ENCODE assay signal across 1 cellular context in genomic region chr2:218852911-218853667, GRCh38.
TF ChIP-seq lines count a peak whose summit lies in the region.

No MANE protein-coding gene starts in this region.

TF ChIP-seq in HepG2, 621 proteins besides CTCF, POLR2A, EP300 and RAD21 (continued from another document and continues in another):
- TF ChIP-seq ZNF609 (CRISPR knock-in tag; IDR thresholded peaks at IDR 0.05; ENCODE audit: borderline replicate concordance) (no peak), RELA (CRISPR knock-in tag; IDR thresholded peaks at IDR 0.05) (no peak), ZNF83 (CRISPR knock-in tag; IDR thresholded peaks at IDR 0.05; ENCODE audit: borderline replicate concordance) (no peak), ZNF337 (CRISPR knock-in tag; IDR thresholded peaks at IDR 0.05; ENCODE audit: borderline replicate concordance, low read depth) (no peak), CENPX (CRISPR knock-in tag; IDR thresholded peaks at IDR 0.05) (no peak), ZNF282 (IDR thresholded peaks at IDR 0.05; ENCODE audit: partially characterized antibody) (no peak), AGO1 (IDR thresholded peaks at IDR 0.05; ENCODE audit: low read depth, low read length, poor library complexity, severe bottlenecking) (no peak), TBX2 (CRISPR knock-in tag; IDR thresholded peaks at IDR 0.05; ENCODE audit: borderline replicate concordance) (no peak), ERF (CRISPR knock-in tag; IDR thresholded peaks at IDR 0.05) (no peak), FOXC1 (CRISPR knock-in tag; IDR thresholded peaks at IDR 0.05; ENCODE audit: borderline replicate concordance) (0 out of 2 replicates have a peak, but pooled peaks have one; percentile 57), EZH2 (conservative IDR thresholded peaks at IDR 0.05; ENCODE audit: low read depth, low read length) (peak; percentile 67; the same call in 1 of the 2 replicates), HDAC2 (CRISPR knock-in tag; IDR thresholded peaks at IDR 0.05) (peak; percentile 21; the same call in 1 of the 2 replicates), ZSCAN30 (CRISPR knock-in tag; IDR thresholded peaks at IDR 0.05) (no peak), XRCC5 (optimal IDR thresholded peaks at IDR 0.05; ENCODE audit: low read length) (peak; percentile 76), ZNF773 (CRISPR knock-in tag; IDR thresholded peaks at IDR 0.05; ENCODE audit: borderline replicate concordance) (no peak), GTF2F1 (IDR thresholded peaks at IDR 0.05; ENCODE audit: low read length) (no peak), SSRP1 (CRISPR knock-in tag; IDR thresholded peaks at IDR 0.05) (no peak), RBM39 (IDR thresholded peaks at IDR 0.05; ENCODE audit: low read depth, low read length, poor library complexity, severe bottlenecking) (no peak), LCORL (IDR thresholded peaks at IDR 0.05) (no peak), LCORL (CRISPR knock-in tag; IDR thresholded peaks at IDR 0.05) (0 out of 2 replicates have a peak, but pooled peaks have one; percentile 30), DMAP1 (CRISPR knock-in tag; IDR thresholded peaks at IDR 0.05) (no peak), PATZ1 (CRISPR knock-in tag; IDR thresholded peaks at IDR 0.05) (peak; percentile 47; the same call in 1 of the 2 replicates), ZNF232 (CRISPR knock-in tag; IDR thresholded peaks at IDR 0.05; ENCODE audit: borderline replicate concordance) (0 out of 2 replicates have a peak, but pooled peaks have one; percentile 62), ZNF883 (CRISPR knock-in tag; IDR thresholded peaks at IDR 0.05; ENCODE audit: not compliant biosample characterization) (peak; percentile 45), ZNF510 (CRISPR knock-in tag; IDR thresholded peaks at IDR 0.05; ENCODE audit: low read depth) (no peak), ZNF550 (CRISPR knock-in tag; IDR thresholded peaks at IDR 0.05; ENCODE audit: borderline replicate concordance) (no peak), ZNF598 (CRISPR knock-in tag; IDR thresholded peaks at IDR 0.05; ENCODE audit: borderline replicate concordance) (peak; percentile 30; the same call in 1 of the 2 replicates), HNRNPLL (IDR thresholded peaks at IDR 0.05; ENCODE audit: low read depth, low read length, poor library complexity, severe bottlenecking) (no peak), RXRB (CRISPR knock-in tag; IDR thresholded peaks at IDR 0.05; ENCODE audit: borderline replicate concordance) (no peak), GTF3A (CRISPR knock-in tag; conservative IDR thresholded peaks at IDR 0.05) (no peak), ZBTB1 (CRISPR knock-in tag; IDR thresholded peaks at IDR 0.05; ENCODE audit: borderline replicate concordance) (no peak), STAG1 (CRISPR knock-in tag; IDR thresholded peaks at IDR 0.05) (peak; percentile 86), ETV5 (CRISPR knock-in tag; IDR thresholded peaks at IDR 0.05; ENCODE audit: borderline replicate concordance) (no peak), RFX3 (CRISPR knock-in tag; IDR thresholded peaks at IDR 0.05) (no peak), ZNF546 (CRISPR knock-in tag; conservative IDR thresholded peaks at IDR 0.05) (no peak), ZNF296 (CRISPR knock-in tag; conservative IDR thresholded peaks at IDR 0.05) (no peak), HMG20A (CRISPR knock-in tag; IDR thresholded peaks at IDR 0.05; ENCODE audit: borderline replicate concordance) (no peak), ZNF460 (CRISPR knock-in tag; IDR thresholded peaks at IDR 0.05; ENCODE audit: borderline replicate concordance) (no peak), ZNF280D (CRISPR knock-in tag; IDR thresholded peaks at IDR 0.05) (no peak), ZNF446 (CRISPR knock-in tag; IDR thresholded peaks at IDR 0.05) (peak; percentile 57; the same call in 1 of the 2 replicates), FOXK2 (IDR thresholded peaks at IDR 0.05) (no peak), HDAC1 (CRISPR knock-in tag; IDR thresholded peaks at IDR 0.05) (no peak), SOX6 (IDR thresholded peaks at IDR 0.05) (no peak), SOX6 (CRISPR knock-in tag; IDR thresholded peaks at IDR 0.05) (peak; percentile 37; the same call in 1 of the 2 replicates), ZNF615 (CRISPR knock-in tag; IDR thresholded peaks at IDR 0.05; ENCODE audit: borderline replicate concordance) (no peak), SAFB2 (CRISPR knock-in tag; IDR thresholded peaks at IDR 0.05; ENCODE audit: borderline replicate concordance, low read depth) (no peak)
- TF ChIP-seq, protein P1, sequence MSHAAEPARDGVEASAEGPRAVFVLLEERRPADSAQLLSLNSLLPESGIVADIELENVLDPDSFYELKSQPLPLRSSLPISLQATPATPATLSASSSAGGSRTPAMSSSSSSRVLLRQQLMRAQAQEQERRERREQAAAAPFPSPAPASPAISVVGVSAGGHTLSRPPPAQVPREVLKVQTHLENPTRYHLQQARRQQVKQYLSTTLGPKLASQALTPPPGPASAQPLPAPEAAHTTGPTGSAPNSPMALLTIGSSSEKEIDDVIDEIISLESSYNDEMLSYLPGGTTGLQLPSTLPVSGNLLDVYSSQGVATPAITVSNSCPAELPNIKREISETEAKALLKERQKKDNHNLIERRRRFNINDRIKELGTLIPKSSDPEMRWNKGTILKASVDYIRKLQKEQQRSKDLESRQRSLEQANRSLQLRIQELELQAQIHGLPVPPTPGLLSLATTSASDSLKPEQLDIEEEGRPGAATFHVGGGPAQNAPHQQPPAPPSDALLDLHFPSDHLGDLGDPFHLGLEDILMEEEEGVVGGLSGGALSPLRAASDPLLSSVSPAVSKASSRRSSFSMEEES (CRISPR knock-in tag; IDR thresholded peaks at IDR 0.05) = no peak
- TF ChIP-seq, protein P2, sequence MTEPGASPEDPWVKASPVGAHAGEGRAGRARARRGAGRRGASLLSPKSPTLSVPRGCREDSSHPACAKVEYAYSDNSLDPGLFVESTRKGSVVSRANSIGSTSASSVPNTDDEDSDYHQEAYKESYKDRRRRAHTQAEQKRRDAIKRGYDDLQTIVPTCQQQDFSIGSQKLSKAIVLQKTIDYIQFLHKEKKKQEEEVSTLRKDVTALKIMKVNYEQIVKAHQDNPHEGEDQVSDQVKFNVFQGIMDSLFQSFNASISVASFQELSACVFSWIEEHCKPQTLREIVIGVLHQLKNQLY (CRISPR knock-in tag; IDR thresholded peaks at IDR 0.05) = no peak
- TF ChIP-seq, protein P3, sequence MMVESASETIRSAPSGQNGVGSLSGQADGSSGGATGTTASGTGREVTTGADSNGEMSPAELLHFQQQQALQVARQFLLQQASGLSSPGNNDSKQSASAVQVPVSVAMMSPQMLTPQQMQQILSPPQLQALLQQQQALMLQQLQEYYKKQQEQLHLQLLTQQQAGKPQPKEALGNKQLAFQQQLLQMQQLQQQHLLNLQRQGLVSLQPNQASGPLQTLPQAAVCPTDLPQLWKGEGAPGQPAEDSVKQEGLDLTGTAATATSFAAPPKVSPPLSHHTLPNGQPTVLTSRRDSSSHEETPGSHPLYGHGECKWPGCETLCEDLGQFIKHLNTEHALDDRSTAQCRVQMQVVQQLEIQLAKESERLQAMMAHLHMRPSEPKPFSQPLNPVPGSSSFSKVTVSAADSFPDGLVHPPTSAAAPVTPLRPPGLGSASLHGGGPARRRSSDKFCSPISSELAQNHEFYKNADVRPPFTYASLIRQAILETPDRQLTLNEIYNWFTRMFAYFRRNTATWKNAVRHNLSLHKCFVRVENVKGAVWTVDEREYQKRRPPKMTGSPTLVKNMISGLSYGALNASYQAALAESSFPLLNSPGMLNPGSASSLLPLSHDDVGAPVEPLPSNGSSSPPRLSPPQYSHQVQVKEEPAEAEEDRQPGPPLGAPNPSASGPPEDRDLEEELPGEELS (CRISPR knock-in tag; IDR thresholded peaks at IDR 0.05) = no peak
- TF ChIP-seq, protein P4, sequence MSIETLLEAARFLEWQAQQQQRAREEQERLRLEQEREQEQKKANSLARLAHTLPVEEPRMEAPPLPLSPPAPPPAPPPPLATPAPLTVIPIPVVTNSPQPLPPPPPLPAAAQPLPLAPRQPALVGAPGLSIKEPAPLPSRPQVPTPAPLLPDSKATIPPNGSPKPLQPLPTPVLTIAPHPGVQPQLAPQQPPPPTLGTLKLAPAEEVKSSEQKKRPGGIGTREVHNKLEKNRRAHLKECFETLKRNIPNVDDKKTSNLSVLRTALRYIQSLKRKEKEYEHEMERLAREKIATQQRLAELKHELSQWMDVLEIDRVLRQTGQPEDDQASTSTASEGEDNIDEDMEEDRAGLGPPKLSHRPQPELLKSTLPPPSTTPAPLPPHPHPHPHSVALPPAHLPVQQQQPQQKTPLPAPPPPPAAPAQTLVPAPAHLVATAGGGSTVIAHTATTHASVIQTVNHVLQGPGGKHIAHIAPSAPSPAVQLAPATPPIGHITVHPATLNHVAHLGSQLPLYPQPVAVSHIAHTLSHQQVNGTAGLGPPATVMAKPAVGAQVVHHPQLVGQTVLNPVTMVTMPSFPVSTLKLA (IDR thresholded peaks at IDR 0.05) = no peak
